8 cellular contexts compared by ENCODE assay signal in genomic region chr19:47305309-47305751, GRCh38. TPM values are rescaled to one million over a fixed set of nuclear protein-coding genes. Genes with fewer than 3 reads are reported as not detected.
DNase-seq lines count a peak whose midpoint lies in the region; ATAC-seq lines count a peak whose summit lies in the region.

No MANE protein-coding gene starts in this region.

- ATAC-seq in HG03095 (IDR thresholded peaks at IDR 0.05; ENCODE audit: unreplicated experiment) (no peak), GM18517 (IDR thresholded peaks at IDR 0.05; ENCODE audit: unreplicated experiment) (no peak)

- H3K36me3 ChIP-seq in MG63: no peaks in the 10 kb centered on the region

- 0 out of 2 replicates have a peak overlapping the region, but pooled peaks have one; percentile 5 for H3K4me3 ChIP-seq in MG63

- no peaks in the 10 kb centered on the region for H3K27me3 ChIP-seq in MG63

- H3K9me3 ChIP-seq in MG63: no peaks in the 10 kb centered on the region

- DNase-seq in ELR (ENCODE audit: low read depth): peak; percentile 87
- DNase-seq in MG63: peak; percentile 75
- peak; percentile 14 to 55 (median 35) for DNase-seq in T-helper 1 cell
- DNase-seq in astrocyte of the hippocampus (ENCODE audit: low read depth, low spot score): peak; percentile 79
- DNase-seq in inferior parietal cortex (ENCODE audit: extremely low spot score): peak; percentile 60
- peak; percentile 27 to 44 for DNase-seq in stimulated activated CD4-positive, alpha-beta T cell treated with anti-CD3 and anti-CD28 coated beads, Interleukin-15, amount 100 ng/mL, for 1 hour (ENCODE audit: low read depth in 1 of 2, low spot score in 1 of 2)

RNA-seq across cellular contexts. Expression of gene C5AR1, which starts 4.3 kb away (rescaled TPM):
- total RNA-seq in MG63 (2014; rRNA removed; shearing (Covaris generic); ENCODE audit: low replicate concordance): not detected in 2 replicates

RNA-seq across cellular contexts. Expression of gene C5AR2, which starts 26.6 kb away (rescaled TPM):
- total RNA-seq in MG63 (2014; rRNA removed; shearing (Covaris generic); ENCODE audit: low replicate concordance): not detected in 2 replicates

RNA-seq across cellular contexts. Expression of gene INAFM1, which starts 30.6 kb away (rescaled TPM):
- total RNA-seq in MG63 (2014; rRNA removed; shearing (Covaris generic); ENCODE audit: low replicate concordance): 5.5 TPM in 1 of 2 replicates, not detected in the other

RNA-seq across cellular contexts. Expression of gene DHX34, which starts 43.8 kb away (rescaled TPM):
- total RNA-seq in MG63 (2014; rRNA removed; shearing (Covaris generic); ENCODE audit: low replicate concordance): 18.0 and 25.3 TPM in 2 replicates

RNA-seq across cellular contexts. Expression of gene CCDC9, which starts 49.0 kb away (rescaled TPM):
- total RNA-seq in MG63 (2014; rRNA removed; shearing (Covaris generic); ENCODE audit: low replicate concordance): 17.5 and 22.9 TPM in 2 replicates

Comparison
In these comparisons a context has a peak if more than half of its experiments do, and no peak if none do; other contexts are left out.
1. DNase-seq: peak in every context shown above with its lines; median percentile 87 in ELR; 79 in astrocyte of the hippocampus; 75 in MG63; 60 in inferior parietal cortex; 36 in stimulated activated CD4-positive, alpha-beta T cell treated with anti-CD3 and anti-CD28 coated beads, Interleukin-15, amount 100 ng/mL, for 1 hour; 35 in T-helper 1 cell.